ENCODE assay signal across 1 cellular context in the genomic region with DNA sequence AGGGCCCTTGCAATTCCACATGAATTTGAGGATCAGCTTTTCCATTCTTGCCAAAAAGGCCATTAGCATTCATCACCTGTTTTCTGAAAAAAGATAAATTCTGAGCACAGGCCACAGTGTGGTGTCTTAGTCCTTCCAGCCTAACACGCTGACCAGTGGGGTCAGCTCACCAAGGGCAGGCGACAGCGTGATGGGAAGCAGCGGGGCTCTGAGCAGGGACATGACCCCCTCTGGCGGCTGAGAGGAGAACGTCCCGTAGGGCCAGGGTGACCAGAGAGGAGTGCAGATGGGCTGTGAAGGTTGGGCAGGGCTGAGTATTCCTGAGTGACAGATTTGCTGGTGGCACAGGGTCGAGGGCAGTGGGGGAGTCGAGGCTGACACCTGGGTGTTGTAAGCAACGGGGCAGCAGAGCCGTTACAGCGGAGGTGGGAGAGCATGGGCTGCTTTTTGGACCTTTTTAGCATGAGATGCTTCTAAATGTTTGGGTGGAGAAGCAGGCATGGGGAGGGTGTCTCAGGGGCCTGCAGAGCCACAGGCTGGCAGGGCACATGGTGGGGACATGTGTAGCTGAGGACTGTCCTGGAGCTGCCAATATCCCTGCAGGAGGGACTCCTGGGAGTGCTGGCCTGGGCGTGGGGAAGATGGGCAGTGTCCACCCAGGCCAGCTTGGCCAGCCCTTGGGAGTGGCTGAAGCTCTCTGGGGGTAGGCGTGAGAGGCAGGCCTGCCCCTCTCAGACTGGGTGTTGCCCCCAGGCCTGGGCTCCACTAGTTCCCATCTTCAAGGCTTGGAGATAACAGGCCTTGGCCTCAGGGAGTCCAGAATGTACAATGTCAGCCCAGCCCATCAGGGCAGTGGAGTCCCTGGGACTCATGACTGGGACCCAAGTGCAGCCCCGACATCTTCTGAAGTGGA.
TF ChIP-seq lines count a peak whose summit lies in the region.

No MANE protein-coding gene starts in this region.

TF ChIP-seq in K562, 482 proteins besides CTCF, POLR2A, EP300 and RAD21 (continued from another document and continues in another):
- TF ChIP-seq HNRNPLL (IDR thresholded peaks at IDR 0.05; ENCODE audit: low read depth, low read length, poor library complexity, severe bottlenecking) (peak; percentile 16), MECOM (CRISPR knock-in tag; IDR thresholded peaks at IDR 0.05) (no peak), CHD1 (IDR thresholded peaks at IDR 0.05; ENCODE audit: low read length) (no peak), NFXL1 (CRISPR knock-in tag; IDR thresholded peaks at IDR 0.05) (no peak), TOE1 (IDR thresholded peaks at IDR 0.05; ENCODE audit: borderline replicate concordance) (peak; percentile 38; the same call in 1 of the 2 replicates), TOE1 (CRISPR knock-in tag; IDR thresholded peaks at IDR 0.05; ENCODE audit: borderline replicate concordance, low read depth) (no peak), SLC30A9 (CRISPR knock-in tag; IDR thresholded peaks at IDR 0.05) (no peak), SMC3 (conservative IDR thresholded peaks at IDR 0.05; ENCODE audit: insufficient read depth, low read depth, low read length) (peak; percentile 96), HOXB6 (CRISPR knock-in tag; IDR thresholded peaks at IDR 0.05; ENCODE audit: borderline replicate concordance) (no peak), HNRNPH1 (optimal IDR thresholded peaks at IDR 0.05; ENCODE audit: low read depth, low read length) (no peak), NR2C2 (CRISPR knock-in tag; IDR thresholded peaks at IDR 0.05) (no peak), NR2C2 (tag; IDR thresholded peaks at IDR 0.05) (peak; percentile 64), ARHGAP35 (IDR thresholded peaks at IDR 0.05; ENCODE audit: partially characterized antibody) (no peak), CBX2 (IDR thresholded peaks at IDR 0.05; ENCODE audit: insufficient read depth, low read length, poor library complexity, severe bottlenecking) (no peak), ZNF165 (CRISPR knock-in tag; IDR thresholded peaks at IDR 0.05; ENCODE audit: borderline replicate concordance) (no peak), SIRT6 (IDR thresholded peaks at IDR 0.05; ENCODE audit: low read depth, low read length) (no peak), ZNF668 (CRISPR knock-in tag; IDR thresholded peaks at IDR 0.05) (0 out of 2 replicates have a peak, but pooled peaks have one; percentile 28), ZKSCAN1 (IDR thresholded peaks at IDR 0.05; ENCODE audit: low read depth, low read length) (no peak), PCBP1 (IDR thresholded peaks at IDR 0.05; ENCODE audit: low read depth, low read length, poor library complexity, severe bottlenecking) (no peak), ZSCAN29 (IDR thresholded peaks at IDR 0.05) (no peak), ZBTB43 (CRISPR knock-in tag; IDR thresholded peaks at IDR 0.05) (no peak), RBM14 (IDR thresholded peaks at IDR 0.05; ENCODE audit: borderline replicate concordance, insufficient read depth, low read depth, low read length) (no peak), ZNF76 (CRISPR knock-in tag; IDR thresholded peaks at IDR 0.05; ENCODE audit: borderline replicate concordance) (no peak), ELK1 (CRISPR knock-in tag; IDR thresholded peaks at IDR 0.05) (no peak), ZBTB5 (IDR thresholded peaks at IDR 0.05) (no peak), DPF2 (IDR thresholded peaks at IDR 0.05) (peak; percentile 70), TCF7 (IDR thresholded peaks at IDR 0.05; ENCODE audit: borderline replicate concordance) (no peak), HDAC6 (IDR thresholded peaks at IDR 0.05; ENCODE audit: low read depth, low read length) (no peak), ZNF778 (CRISPR knock-in tag; IDR thresholded peaks at IDR 0.05) (no peak), VEZF1 (CRISPR knock-in tag; IDR thresholded peaks at IDR 0.05) (no peak), CREBBP (IDR thresholded peaks at IDR 0.05; ENCODE audit: low read depth, low read length) (no peak), ZNF398 (CRISPR knock-in tag; IDR thresholded peaks at IDR 0.05) (no peak), EZH2 (IDR thresholded peaks at IDR 0.05; ENCODE audit: borderline replicate concordance, low read depth, low read length) (no peak)
- TF ChIP-seq, protein P1, sequence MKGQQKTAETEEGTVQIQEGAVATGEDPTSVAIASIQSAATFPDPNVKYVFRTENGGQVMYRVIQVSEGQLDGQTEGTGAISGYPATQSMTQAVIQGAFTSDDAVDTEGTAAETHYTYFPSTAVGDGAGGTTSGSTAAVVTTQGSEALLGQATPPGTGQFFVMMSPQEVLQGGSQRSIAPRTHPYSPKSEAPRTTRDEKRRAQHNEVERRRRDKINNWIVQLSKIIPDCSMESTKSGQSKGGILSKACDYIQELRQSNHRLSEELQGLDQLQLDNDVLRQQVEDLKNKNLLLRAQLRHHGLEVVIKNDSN (CRISPR knock-in tag; IDR thresholded peaks at IDR 0.05): no peak
- TF ChIP-seq, protein P2, sequence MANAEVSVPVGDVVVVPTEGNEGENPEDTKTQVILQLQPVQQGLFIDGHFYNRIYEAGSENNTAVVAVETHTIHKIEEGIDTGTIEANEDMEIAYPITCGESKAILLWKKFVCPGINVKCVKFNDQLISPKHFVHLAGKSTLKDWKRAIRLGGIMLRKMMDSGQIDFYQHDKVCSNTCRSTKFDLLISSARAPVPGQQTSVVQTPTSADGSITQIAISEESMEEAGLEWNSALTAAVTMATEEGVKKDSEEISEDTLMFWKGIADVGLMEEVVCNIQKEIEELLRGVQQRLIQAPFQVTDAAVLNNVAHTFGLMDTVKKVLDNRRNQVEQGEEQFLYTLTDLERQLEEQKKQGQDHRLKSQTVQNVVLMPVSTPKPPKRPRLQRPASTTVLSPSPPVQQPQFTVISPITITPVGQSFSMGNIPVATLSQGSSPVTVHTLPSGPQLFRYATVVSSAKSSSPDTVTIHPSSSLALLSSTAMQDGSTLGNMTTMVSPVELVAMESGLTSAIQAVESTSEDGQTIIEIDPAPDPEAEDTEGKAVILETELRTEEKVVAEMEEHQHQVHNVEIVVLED (CRISPR knock-in tag; IDR thresholded peaks at IDR 0.05): no peak
- TF ChIP-seq, protein P3, sequence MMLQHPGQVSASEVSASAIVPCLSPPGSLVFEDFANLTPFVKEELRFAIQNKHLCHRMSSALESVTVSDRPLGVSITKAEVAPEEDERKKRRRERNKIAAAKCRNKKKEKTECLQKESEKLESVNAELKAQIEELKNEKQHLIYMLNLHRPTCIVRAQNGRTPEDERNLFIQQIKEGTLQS (IDR thresholded peaks at IDR 0.05): no peak
- TF ChIP-seq, protein P3 (CRISPR knock-in tag; conservative IDR thresholded peaks at IDR 0.05): no peak
- TF ChIP-seq, protein P4, sequence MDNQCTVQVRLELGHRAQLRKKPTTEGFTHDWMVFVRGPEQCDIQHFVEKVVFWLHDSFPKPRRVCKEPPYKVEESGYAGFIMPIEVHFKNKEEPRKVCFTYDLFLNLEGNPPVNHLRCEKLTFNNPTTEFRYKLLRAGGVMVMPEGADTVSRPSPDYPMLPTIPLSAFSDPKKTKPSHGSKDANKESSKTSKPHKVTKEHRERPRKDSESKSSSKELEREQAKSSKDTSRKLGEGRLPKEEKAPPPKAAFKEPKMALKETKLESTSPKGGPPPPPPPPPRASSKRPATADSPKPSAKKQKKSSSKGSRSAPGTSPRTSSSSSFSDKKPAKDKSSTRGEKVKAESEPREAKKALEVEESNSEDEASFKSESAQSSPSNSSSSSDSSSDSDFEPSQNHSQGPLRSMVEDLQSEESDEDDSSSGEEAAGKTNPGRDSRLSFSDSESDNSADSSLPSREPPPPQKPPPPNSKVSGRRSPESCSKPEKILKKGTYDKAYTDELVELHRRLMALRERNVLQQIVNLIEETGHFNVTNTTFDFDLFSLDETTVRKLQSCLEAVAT (IDR thresholded peaks at IDR 0.05): peak in 1 of 2 experiments; percentile 29; a peak in 1 of 4 replicates
- TF ChIP-seq, protein P5, sequence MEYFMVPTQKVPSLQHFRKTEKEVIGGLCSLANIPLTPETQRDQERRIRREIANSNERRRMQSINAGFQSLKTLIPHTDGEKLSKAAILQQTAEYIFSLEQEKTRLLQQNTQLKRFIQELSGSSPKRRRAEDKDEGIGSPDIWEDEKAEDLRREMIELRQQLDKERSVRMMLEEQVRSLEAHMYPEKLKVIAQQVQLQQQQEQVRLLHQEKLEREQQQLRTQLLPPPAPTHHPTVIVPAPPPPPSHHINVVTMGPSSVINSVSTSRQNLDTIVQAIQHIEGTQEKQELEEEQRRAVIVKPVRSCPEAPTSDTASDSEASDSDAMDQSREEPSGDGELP (CRISPR knock-in tag; IDR thresholded peaks at IDR 0.05; ENCODE audit: borderline replicate concordance): peak; percentile 90
- TF ChIP-seq, protein P6, sequence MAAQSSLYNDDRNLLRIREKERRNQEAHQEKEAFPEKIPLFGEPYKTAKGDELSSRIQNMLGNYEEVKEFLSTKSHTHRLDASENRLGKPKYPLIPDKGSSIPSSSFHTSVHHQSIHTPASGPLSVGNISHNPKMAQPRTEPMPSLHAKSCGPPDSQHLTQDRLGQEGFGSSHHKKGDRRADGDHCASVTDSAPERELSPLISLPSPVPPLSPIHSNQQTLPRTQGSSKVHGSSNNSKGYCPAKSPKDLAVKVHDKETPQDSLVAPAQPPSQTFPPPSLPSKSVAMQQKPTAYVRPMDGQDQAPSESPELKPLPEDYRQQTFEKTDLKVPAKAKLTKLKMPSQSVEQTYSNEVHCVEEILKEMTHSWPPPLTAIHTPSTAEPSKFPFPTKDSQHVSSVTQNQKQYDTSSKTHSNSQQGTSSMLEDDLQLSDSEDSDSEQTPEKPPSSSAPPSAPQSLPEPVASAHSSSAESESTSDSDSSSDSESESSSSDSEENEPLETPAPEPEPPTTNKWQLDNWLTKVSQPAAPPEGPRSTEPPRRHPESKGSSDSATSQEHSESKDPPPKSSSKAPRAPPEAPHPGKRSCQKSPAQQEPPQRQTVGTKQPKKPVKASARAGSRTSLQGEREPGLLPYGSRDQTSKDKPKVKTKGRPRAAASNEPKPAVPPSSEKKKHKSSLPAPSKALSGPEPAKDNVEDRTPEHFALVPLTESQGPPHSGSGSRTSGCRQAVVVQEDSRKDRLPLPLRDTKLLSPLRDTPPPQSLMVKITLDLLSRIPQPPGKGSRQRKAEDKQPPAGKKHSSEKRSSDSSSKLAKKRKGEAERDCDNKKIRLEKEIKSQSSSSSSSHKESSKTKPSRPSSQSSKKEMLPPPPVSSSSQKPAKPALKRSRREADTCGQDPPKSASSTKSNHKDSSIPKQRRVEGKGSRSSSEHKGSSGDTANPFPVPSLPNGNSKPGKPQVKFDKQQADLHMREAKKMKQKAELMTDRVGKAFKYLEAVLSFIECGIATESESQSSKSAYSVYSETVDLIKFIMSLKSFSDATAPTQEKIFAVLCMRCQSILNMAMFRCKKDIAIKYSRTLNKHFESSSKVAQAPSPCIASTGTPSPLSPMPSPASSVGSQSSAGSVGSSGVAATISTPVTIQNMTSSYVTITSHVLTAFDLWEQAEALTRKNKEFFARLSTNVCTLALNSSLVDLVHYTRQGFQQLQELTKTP (IDR thresholded peaks at IDR 0.05; ENCODE audit: low read depth in 1 of 2, partially characterized antibody in 2 of 2): peak in 1 of 2 experiments; percentile 8
